In the genomic region with DNA sequence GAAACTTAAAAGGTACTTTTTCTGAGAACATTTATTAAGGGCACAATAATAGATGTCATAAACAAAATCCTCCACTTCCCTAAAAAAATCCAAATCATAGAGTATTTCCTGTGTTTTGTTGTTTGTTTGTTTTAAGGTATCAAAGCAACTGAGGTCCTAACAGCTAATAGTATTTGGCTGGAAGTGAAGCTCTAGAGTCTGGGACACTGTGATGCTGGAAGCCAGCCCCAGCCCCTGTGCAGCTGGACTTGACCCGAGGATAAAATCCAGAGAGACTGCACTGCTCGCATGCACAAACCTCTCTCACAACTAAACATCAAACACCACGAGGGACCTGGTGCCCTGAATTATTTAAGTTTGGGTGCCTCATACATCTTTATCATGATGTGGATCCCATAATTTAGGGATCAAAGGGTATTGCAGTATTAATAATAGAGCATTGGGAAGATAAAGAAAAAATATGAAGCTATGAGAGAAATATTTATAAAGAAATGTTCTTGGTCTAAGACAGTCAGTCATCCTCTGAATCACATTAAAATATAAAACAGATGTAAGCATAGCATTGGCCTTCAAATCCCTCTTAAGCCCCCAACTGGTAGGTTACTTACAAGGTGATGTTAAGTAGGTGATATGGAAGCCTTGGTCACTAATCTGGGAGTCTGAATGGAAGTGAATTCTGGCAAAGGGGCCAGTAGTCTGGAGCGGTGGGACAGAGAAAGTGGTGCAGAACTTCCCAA, we compare ENCODE assay signal across 1 cellular context.
TF ChIP-seq lines count a peak whose summit lies in the region.

No MANE protein-coding gene starts in this region.

TF ChIP-seq in GM23338, 12 proteins besides CTCF, POLR2A, EP300 and RAD21 (continued from another document):
- TF ChIP-seq, protein P1, sequence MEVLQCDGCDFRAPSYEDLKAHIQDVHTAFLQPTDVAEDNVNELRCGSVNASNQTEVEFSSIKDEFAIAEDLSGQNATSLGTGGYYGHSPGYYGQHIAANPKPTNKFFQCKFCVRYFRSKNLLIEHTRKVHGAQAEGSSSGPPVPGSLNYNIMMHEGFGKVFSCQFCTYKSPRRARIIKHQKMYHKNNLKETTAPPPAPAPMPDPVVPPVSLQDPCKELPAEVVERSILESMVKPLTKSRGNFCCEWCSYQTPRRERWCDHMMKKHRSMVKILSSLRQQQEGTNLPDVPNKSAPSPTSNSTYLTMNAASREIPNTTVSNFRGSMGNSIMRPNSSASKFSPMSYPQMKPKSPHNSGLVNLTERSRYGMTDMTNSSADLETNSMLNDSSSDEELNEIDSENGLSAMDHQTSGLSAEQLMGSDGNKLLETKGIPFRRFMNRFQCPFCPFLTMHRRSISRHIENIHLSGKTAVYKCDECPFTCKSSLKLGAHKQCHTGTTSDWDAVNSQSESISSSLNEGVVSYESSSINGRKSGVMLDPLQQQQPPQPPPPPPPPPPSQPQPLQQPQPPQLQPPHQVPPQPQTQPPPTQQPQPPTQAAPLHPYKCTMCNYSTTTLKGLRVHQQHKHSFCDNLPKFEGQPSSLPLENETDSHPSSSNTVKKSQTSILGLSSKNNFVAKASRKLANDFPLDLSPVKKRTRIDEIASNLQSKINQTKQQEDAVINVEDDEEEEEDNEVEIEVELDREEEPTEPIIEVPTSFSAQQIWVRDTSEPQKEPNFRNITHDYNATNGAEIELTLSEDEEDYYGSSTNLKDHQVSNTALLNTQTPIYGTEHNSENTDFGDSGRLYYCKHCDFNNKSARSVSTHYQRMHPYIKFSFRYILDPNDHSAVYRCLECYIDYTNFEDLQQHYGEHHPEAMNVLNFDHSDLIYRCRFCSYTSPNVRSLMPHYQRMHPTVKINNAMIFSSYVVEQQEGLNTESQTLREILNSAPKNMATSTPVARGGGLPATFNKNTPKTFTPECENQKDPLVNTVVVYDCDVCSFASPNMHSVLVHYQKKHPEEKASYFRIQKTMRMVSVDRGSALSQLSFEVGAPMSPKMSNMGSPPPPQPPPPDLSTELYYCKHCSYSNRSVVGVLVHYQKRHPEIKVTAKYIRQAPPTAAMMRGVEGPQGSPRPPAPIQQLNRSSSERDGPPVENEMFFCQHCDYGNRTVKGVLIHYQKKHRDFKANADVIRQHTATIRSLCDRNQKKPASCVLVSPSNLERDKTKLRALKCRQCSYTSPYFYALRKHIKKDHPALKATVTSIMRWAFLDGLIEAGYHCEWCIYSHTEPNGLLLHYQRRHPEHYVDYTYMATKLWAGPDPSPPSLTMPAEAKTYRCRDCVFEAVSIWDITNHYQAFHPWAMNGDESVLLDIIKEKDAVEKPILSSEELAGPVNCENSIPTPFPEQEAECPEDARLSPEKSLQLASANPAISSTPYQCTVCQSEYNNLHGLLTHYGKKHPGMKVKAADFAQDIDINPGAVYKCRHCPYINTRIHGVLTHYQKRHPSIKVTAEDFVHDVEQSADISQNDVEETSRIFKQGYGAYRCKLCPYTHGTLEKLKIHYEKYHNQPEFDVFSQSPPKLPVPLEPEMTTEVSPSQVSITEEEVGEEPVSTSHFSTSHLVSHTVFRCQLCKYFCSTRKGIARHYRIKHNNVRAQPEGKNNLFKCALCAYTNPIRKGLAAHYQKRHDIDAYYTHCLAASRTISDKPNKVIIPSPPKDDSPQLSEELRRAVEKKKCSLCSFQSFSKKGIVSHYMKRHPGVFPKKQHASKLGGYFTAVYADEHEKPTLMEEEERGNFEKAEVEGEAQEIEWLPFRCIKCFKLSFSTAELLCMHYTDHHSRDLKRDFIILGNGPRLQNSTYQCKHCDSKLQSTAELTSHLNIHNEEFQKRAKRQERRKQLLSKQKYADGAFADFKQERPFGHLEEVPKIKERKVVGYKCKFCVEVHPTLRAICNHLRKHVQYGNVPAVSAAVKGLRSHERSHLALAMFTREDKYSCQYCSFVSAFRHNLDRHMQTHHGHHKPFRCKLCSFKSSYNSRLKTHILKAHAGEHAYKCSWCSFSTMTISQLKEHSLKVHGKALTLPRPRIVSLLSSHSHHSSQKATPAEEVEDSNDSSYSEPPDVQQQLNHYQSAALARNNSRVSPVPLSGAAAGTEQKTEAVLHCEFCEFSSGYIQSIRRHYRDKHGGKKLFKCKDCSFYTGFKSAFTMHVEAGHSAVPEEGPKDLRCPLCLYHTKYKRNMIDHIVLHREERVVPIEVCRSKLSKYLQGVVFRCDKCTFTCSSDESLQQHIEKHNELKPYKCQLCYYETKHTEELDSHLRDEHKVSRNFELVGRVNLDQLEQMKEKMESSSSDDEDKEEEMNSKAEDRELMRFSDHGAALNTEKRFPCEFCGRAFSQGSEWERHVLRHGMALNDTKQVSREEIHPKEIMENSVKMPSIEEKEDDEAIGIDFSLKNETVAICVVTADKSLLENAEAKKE (CRISPR knock-in tag; IDR thresholded peaks at IDR 0.05): no peak
- TF ChIP-seq JUNB (IDR thresholded peaks at IDR 0.05; ENCODE audit: unreplicated experiment) (no peak), POLR2AphosphoS5 (IDR thresholded peaks at IDR 0.05; ENCODE audit: low read depth) (no peak)
- TF ChIP-seq, protein P2, sequence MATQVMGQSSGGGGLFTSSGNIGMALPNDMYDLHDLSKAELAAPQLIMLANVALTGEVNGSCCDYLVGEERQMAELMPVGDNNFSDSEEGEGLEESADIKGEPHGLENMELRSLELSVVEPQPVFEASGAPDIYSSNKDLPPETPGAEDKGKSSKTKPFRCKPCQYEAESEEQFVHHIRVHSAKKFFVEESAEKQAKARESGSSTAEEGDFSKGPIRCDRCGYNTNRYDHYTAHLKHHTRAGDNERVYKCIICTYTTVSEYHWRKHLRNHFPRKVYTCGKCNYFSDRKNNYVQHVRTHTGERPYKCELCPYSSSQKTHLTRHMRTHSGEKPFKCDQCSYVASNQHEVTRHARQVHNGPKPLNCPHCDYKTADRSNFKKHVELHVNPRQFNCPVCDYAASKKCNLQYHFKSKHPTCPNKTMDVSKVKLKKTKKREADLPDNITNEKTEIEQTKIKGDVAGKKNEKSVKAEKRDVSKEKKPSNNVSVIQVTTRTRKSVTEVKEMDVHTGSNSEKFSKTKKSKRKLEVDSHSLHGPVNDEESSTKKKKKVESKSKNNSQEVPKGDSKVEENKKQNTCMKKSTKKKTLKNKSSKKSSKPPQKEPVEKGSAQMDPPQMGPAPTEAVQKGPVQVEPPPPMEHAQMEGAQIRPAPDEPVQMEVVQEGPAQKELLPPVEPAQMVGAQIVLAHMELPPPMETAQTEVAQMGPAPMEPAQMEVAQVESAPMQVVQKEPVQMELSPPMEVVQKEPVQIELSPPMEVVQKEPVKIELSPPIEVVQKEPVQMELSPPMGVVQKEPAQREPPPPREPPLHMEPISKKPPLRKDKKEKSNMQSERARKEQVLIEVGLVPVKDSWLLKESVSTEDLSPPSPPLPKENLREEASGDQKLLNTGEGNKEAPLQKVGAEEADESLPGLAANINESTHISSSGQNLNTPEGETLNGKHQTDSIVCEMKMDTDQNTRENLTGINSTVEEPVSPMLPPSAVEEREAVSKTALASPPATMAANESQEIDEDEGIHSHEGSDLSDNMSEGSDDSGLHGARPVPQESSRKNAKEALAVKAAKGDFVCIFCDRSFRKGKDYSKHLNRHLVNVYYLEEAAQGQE (IDR thresholded peaks at IDR 0.05; ENCODE audit: unreplicated experiment): no peak
